ENCODE assay signal across 10 cellular contexts in genomic region chr3:47430606-47431005, GRCh38.
"Had no signal": no experiment of that assay in that cellular context is flagged by ENCODE, and none has a peak within 500 bp of the region (broad histone marks: within the 10 kb centered on the region; RNA-seq: fewer than 3 reads in every experiment).

No MANE protein-coding gene starts in this region.

- ATAC-seq: heart right ventricle had no signal

- H3K4me3 ChIP-seq: heart right ventricle, left ventricle myocardium inferior, pancreas, transverse colon had no signal

- H3K4me1 ChIP-seq: heart right ventricle, pancreas had no signal

- DNase-seq: activated CD4-positive, alpha-beta T cell treated with anti-CD3 and anti-CD28 coated beads, Interleukin-2, amount 50 U/mL, for 48 hours; activated CD4-positive, CD25-positive, alpha-beta regulatory T cell treated with anti-CD3 and anti-CD28 coated beads, Interleukin-2, amount 50 U/mL, for 72 hours; activated naive CD4-positive, alpha-beta T cell; effector CD4-positive, alpha-beta T cell; heart right ventricle; left ventricle myocardium inferior; mesendoderm; SIG-M5; transverse colon had no signal

- H3K27ac ChIP-seq: heart right ventricle, left ventricle myocardium inferior, pancreas, transverse colon had no signal

- H3K9me3 ChIP-seq: heart right ventricle, left ventricle myocardium inferior, pancreas, transverse colon had no signal

- H3K27me3 ChIP-seq: heart right ventricle, pancreas, transverse colon had no signal
